ENCODE assay signal across 8 cellular contexts in genomic region chr3:113018461-113019181, GRCh38. TPM values are rescaled to one million over a fixed set of nuclear protein-coding genes. Genes with fewer than 3 reads are reported as not detected.
DNase-seq lines count a peak whose midpoint lies in the region; ATAC-seq and TF ChIP-seq lines count a peak whose summit lies in the region.

No MANE protein-coding gene starts in this region.

- H3K4me3 Mint-ChIP-seq in osteocyte (ENCODE audit: unreplicated experiment), result peak overlapping the region; percentile 93

- peaks cover 15% of the 10 kb centered on the region for H3K36me3 Mint-ChIP-seq in osteocyte (ENCODE audit: unreplicated experiment)

- H3K27me3 Mint-ChIP-seq in osteocyte (ENCODE audit: unreplicated experiment), result no peaks in the 10 kb centered on the region

- H3K4me1 ChIP-seq in esophagus squamous epithelium, result peaks cover 0 to 41% (median 10%) of the 10 kb centered on the region in 3 donors

- peak overlapping the region; percentile 84 for H3K27ac Mint-ChIP-seq in osteocyte (ENCODE audit: unreplicated experiment)

- TF ChIP-seq POLR2A in esophagus squamous epithelium (IDR thresholded peaks at IDR 0.05), result no peak

- H3K27me3 ChIP-seq in H7 (ENCODE audit: control insufficient read depth, insufficient read depth, low read length) (no peaks in the 10 kb centered on the region), esophagus squamous epithelium (no peaks in the 10 kb centered on the region)

- intact Hi-C loops in esophagus squamous epithelium (cut with DNase I), result no loop called here

- H3K9me3 ChIP-seq in esophagus squamous epithelium, result no peaks in the 10 kb centered on the region

- H3K36me3 ChIP-seq in H7 (replicated peaks; ENCODE audit: control insufficient read depth, insufficient read depth, low read length) (peaks cover 9% of the 10 kb centered on the region), esophagus squamous epithelium (peaks cover 0 to 38% (median 0%) of the 10 kb centered on the region in 3 donors)

- H3K9me3 Mint-ChIP-seq in osteocyte (ENCODE audit: unreplicated experiment), result no peaks in the 10 kb centered on the region

- WGBS in esophagus squamous epithelium, 2 donors, result 2 to 3% methylated on average over 14 of the region's 14 CpGs

- no peak for ATAC-seq in HG03280 (IDR thresholded peaks at IDR 0.05; ENCODE audit: unreplicated experiment)

- H3K27ac ChIP-seq in C4-2B (peak overlapping the region; percentile 90), VCaP (peak overlapping the region; percentile 90), esophagus squamous epithelium (peak overlapping the region; percentile 85 to 96 (median 92))

- H3K4me3 ChIP-seq in H7 (ENCODE audit: insufficient read depth, low read depth, low read length) (peak overlapping the region; percentile 94), esophagus squamous epithelium (peak overlapping the region; percentile 62 to 95 (median 76))

- H3K4me1 Mint-ChIP-seq in osteocyte (ENCODE audit: unreplicated experiment), result peaks cover 22% of the 10 kb centered on the region

- DNase-seq in H7 (no peak), esophagus squamous epithelium (lab: John Stamatoyannopoulos, UW) (no peak), osteocyte (ENCODE audit: extremely low spot score, unreplicated experiment) (no peak), ecto neural progenitor cell (ENCODE audit: low spot score) (no peak), NCI-H345 treated with DMSO at 0.1 percent for 48 hours (lab: John Stamatoyannopoulos, UW; ENCODE audit: unreplicated experiment) (no peak)

- TF ChIP-seq CTCF in C4-2B (conservative IDR thresholded peaks at IDR 0.05) (no peak), VCaP (conservative IDR thresholded peaks at IDR 0.05) (no peak), esophagus squamous epithelium (IDR thresholded peaks at IDR 0.05) (no peak), osteocyte (IDR thresholded peaks at IDR 0.05) (no peak)

RNA-seq across cellular contexts. Expression of gene GTPBP8, which starts 27.8 kb away (rescaled TPM):
- total RNA-seq in H7 (2014; rRNA removed; shearing (Covaris generic)), result 29.6 and 32.9 TPM in 2 replicates
- total RNA-seq in esophagus squamous epithelium (10 to 100 TPM; 18.8 to 26.7 (median 20.8) TPM), osteocyte (18.2 and 19.9 TPM in 2 replicates)

RNA-seq across cellular contexts. Expression of gene CD200R1, which starts 43.7 kb away (rescaled TPM):
- total RNA-seq in H7 (2014; rRNA removed; shearing (Covaris generic)), result 0.18 and 0.38 TPM in 2 replicates
- total RNA-seq in esophagus squamous epithelium, result 1 to 10 TPM; 2.9 to 9.6 (median 4.3) TPM
- total RNA-seq in osteocyte, result not detected in 2 replicates
